Comparison of ENCODE assay signal across 9 cellular contexts in the genomic region with DNA sequence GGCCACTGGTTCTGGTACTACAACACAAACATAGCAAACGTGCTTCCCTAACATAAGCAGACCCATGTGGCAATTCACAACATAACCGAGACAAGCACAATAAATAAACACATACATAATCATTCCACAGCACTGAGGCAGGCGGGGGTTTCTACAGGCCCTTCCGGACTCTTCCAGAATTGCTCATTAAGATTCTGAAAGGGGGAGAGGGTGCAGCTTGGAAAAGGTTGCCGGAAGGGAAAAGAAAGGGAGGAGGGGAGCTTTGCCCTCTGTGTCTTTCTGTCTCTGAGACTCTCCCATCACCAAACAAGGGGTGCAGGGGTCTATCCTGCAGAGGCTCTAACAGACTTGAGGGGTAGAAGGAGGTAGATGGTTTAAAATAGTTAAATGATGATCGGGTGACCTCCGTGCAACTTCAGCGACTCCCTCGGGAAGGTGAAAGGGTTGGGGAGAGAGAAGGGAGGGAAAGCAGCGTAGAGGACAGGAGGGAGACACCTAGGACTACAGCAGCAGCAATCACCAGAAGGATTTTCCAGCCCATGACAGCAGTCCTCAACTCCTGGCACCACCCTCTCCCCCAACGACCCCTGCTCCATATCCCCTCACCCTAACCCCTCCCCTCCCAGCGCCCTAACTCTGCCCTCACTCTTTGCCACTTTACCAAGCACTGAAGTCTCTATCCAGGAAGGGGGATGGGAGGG.
DNase-seq lines count a peak whose midpoint lies in the region; ATAC-seq, FAIRE-seq and TF ChIP-seq lines count a peak whose summit lies in the region.
"Had no signal": no experiment of that assay in that cellular context is flagged by ENCODE, and none has a peak within 500 bp of the region (broad histone marks: within the 10 kb centered on the region; RNA-seq: fewer than 3 reads in every experiment).

No MANE protein-coding gene starts in this region.

- no peak for FAIRE-seq in D721Med (lab: Jason Lieb, UNC)

- ATAC-seq in left ventricle myocardium superior (peak; percentile 49), psoas muscle (no peak), HG02970 (IDR thresholded peaks at IDR 0.05; ENCODE audit: low FRiP score, unreplicated experiment) (no peak)

- 24 to 31% (median 28%) methylated on average over 12 of the region's 12 CpGs for whole genome bisulfite sequencing in psoas muscle, 3 donors
- WGBS in ovary, 3 donors = 12 to 24% (median 16%) methylated on average over 12 of the region's 12 CpGs

- no peaks in the 10 kb centered on the region for H3K36me3 ChIP-seq in psoas muscle (ENCODE audit: insufficient read depth in 1 of 2, low read depth in 1 of 2)
- no peaks in the 10 kb centered on the region for H3K36me3 ChIP-seq in ovary

- intact Hi-C loops in left ventricle myocardium superior (cut with micrococcal nuclease) (no loop called here), psoas muscle (cut with DNase I) (no loop called here), ovary (cut with DNase I) (no loop called here)

- DNase-seq in ELR (ENCODE audit: low read depth) = peak; percentile 8
- DNase-seq in amniotic epithelial cell (ENCODE audit: low read depth) = peak; percentile 33
- no peak for DNase-seq in left ventricle myocardium superior
- no peak for DNase-seq in psoas muscle
- DNase-seq in ovary = no peak
- no peak for DNase-seq in D721Med (ENCODE audit: insufficient read length, low spot score)
- DNase-seq in activated CD8-positive, alpha-beta memory T cell treated with anti-CD3 and anti-CD28 coated beads, Interleukin-2, amount 50 U/mL, for 4 hours = no peak

- TF ChIP-seq CTCF in psoas muscle (IDR thresholded peaks at IDR 0.05) (no peak), ovary (IDR thresholded peaks at IDR 0.05) (no peak), D721Med (IDR thresholded peaks at IDR 0.05; ENCODE audit: insufficient read depth, missing control alignments) (no peak)

- H3K27me3 ChIP-seq in psoas muscle (ENCODE audit: insufficient read depth in 3 of 3, low read length in 2 of 3) (peaks cover 0 to 4% (median 0%) of the 10 kb centered on the region in 3 donors), ovary (no peaks in the 10 kb centered on the region)

- H3K27ac ChIP-seq in psoas muscle (no peak overlapping the region), ovary (no peak overlapping the region)
- H3K27ac ChIP-seq: SK-N-MC had no signal

- H3K4me3 ChIP-seq in psoas muscle (peak overlapping the region; percentile 68), ovary (no peak overlapping the region)
- H3K4me3 ChIP-seq: SK-N-MC had no signal

- TF ChIP-seq POLR2A in ovary (IDR thresholded peaks at IDR 0.05) = no peak

- no peaks in the 10 kb centered on the region for H3K9me3 ChIP-seq in psoas muscle
- H3K9me3 ChIP-seq in ovary = no peaks in the 10 kb centered on the region

- TF ChIP-seq EP300 in ovary (IDR thresholded peaks at IDR 0.05) = no peak

- H3K4me1 ChIP-seq in psoas muscle = no peaks in the 10 kb centered on the region
- peaks cover 4% of the 10 kb centered on the region for H3K4me1 ChIP-seq in ovary (ENCODE audit: insufficient read depth)

Comparison
In these comparisons a context has a peak if more than half of its experiments do, and no peak if none do; other contexts are left out.
1. DNase-seq: peak in ELR (single experiment) and amniotic epithelial cell (single experiment); none in left ventricle myocardium superior (single experiment), psoas muscle (0 of 2), ovary (0 of 5), D721Med (single experiment) and activated CD8-positive, alpha-beta memory T cell treated with anti-CD3 and anti-CD28 coated beads, Interleukin-2, amount 50 U/mL, for 4 hours (single experiment).